ENCODE assay signal across 27 cellular contexts in the genomic region with DNA sequence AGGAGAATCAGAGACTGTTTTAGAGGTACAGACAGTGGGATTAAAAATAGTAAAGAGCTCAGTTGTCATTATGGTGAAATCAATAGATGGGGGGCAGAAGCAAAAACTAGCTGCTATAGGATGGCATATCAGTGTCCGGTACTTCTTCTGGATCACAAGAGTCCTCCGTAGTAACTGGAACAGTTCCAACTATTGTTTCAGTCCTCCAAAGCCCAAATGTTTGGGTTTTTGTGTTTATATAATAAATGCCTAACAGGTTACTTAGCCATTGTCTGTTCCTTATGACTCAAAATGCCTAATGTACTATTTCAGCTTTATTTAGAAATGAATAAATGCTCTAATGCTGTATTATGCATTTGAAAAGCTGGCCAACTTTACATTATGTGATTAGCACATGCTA.
"Had no signal": no experiment of that assay in that cellular context is flagged by ENCODE, and none has a peak within 500 bp of the region (broad histone marks: within the 10 kb centered on the region; RNA-seq: fewer than 3 reads in every experiment).

No MANE protein-coding gene starts in this region.

- H3K27me3 Mint-ChIP-seq: central memory CD8-positive, alpha-beta T cell; dendritic cell treated with granulocyte-macrophage colony-stimulating factor and Interleukin-4, amounts not matched to agents 40 ng/mL and 50 ng/mL, for 4 days; progenitor cell of endocrine pancreas; stimulated activated memory B cell treated with anti-CD40 and anti-IgM and Interleukin-4, amounts not matched to agents 10 μg/mL and 1 μg/mL and 100 μg/mL, for 72 hours; stimulated activated naive CD8-positive, alpha-beta T cell treated with anti-CD3 and anti-CD28 coated beads, Interleukin-15, amount 100 ng/mL, for 72 hours had no signal

- H3K36me3 ChIP-seq: esophagus muscularis mucosa, ovary, sigmoid colon, tibial artery, upper lobe of right lung had no signal

- H3K4me3 ChIP-seq: esophagus muscularis mucosa, ovary, sigmoid colon, tibial artery, upper lobe of right lung had no signal

- H3K4me1 ChIP-seq: esophagus muscularis mucosa, sigmoid colon, tibial artery, upper lobe of right lung had no signal

- H3K4me1 Mint-ChIP-seq: central memory CD8-positive, alpha-beta T cell; endodermal cell; stimulated activated memory B cell treated with anti-CD40 and anti-IgM and Interleukin-4, amounts not matched to agents 10 μg/mL and 1 μg/mL and 100 μg/mL, for 72 hours; stimulated activated naive CD8-positive, alpha-beta T cell treated with anti-CD3 and anti-CD28 coated beads, Interleukin-15, amount 100 ng/mL, for 72 hours had no signal

- DNase-seq: activated CD4-positive, alpha-beta T cell treated with anti-CD3 and anti-CD28 coated beads for 4 hours; activated CD4-positive, alpha-beta T cell treated with anti-CD3 and anti-CD28 coated beads, Interleukin-2, amount 50 U/mL, for 4 hours; activated gamma-delta T cell; activated naive CD4-positive, alpha-beta T cell treated with anti-CD3 and anti-CD28 coated beads, Interleukin-2, amount 50 U/mL, for 16 hours; amniotic stem cell; endodermal cell; islet precursor cell; left cardiac atrium; left ventricle myocardium superior; ovary; retina; sigmoid colon; small intestine; stimulated activated CD4-positive, alpha-beta T cell treated with anti-CD3 and anti-CD28 coated beads, Interleukin-4, amount 100 ng/mL, for 24 hours; stimulated activated naive CD8-positive, alpha-beta T cell treated with anti-CD3 and anti-CD28 coated beads, Interleukin-15, amount 100 ng/mL, for 72 hours; substantia nigra; T-helper 1 cell; tibial artery; upper lobe of right lung had no signal

- H3K27me3 ChIP-seq: esophagus muscularis mucosa, ovary, sigmoid colon, tibial artery, upper lobe of right lung had no signal

- ATAC-seq: left cardiac atrium; left ventricle myocardium superior; stimulated activated memory B cell treated with anti-CD40 and anti-IgM and Interleukin-4, amounts not matched to agents 10 μg/mL and 1 μg/mL and 100 μg/mL, for 72 hours; stimulated activated naive CD8-positive, alpha-beta T cell treated with anti-CD3 and anti-CD28 coated beads, Interleukin-15, amount 100 ng/mL, for 72 hours; upper lobe of right lung had no signal

- H3K9me3 Mint-ChIP-seq: stimulated activated naive CD8-positive, alpha-beta T cell treated with anti-CD3 and anti-CD28 coated beads, Interleukin-15, amount 100 ng/mL, for 72 hours; T-helper 2 cell treated with Interferon-gamma antibody and Interleukin-4, amounts not matched to agents 5 μg/mL and 100 μg/mL, for 36 hours had no signal

- H3K27ac Mint-ChIP-seq: dendritic cell treated with granulocyte-macrophage colony-stimulating factor and Interleukin-4, amounts not matched to agents 40 ng/mL and 50 ng/mL, for 4 days; endodermal cell; progenitor cell of endocrine pancreas; stimulated activated memory B cell treated with anti-CD40 and anti-IgM and Interleukin-4, amounts not matched to agents 10 μg/mL and 1 μg/mL and 100 μg/mL, for 72 hours; stimulated activated naive CD8-positive, alpha-beta T cell treated with anti-CD3 and anti-CD28 coated beads, Interleukin-15, amount 100 ng/mL, for 72 hours; T-helper 2 cell treated with Interferon-gamma antibody and Interleukin-4, amounts not matched to agents 5 μg/mL and 100 μg/mL, for 36 hours had no signal

- H3K36me3 Mint-ChIP-seq: stimulated activated memory B cell treated with anti-CD40 and anti-IgM and Interleukin-4, amounts not matched to agents 10 μg/mL and 1 μg/mL and 100 μg/mL, for 72 hours had no signal

- FAIRE-seq: astrocyte, small intestine had no signal

- H3K27ac ChIP-seq: esophagus muscularis mucosa, ovary, sigmoid colon, tibial artery, upper lobe of right lung, VCaP had no signal

- H3K9me3 ChIP-seq: esophagus muscularis mucosa, ovary, sigmoid colon, tibial artery, upper lobe of right lung had no signal

- H3K4me3 Mint-ChIP-seq: central memory CD8-positive, alpha-beta T cell; dendritic cell treated with granulocyte-macrophage colony-stimulating factor and Interleukin-4, amounts not matched to agents 40 ng/mL and 50 ng/mL, for 4 days; endodermal cell; stimulated activated memory B cell treated with anti-CD40 and anti-IgM and Interleukin-4, amounts not matched to agents 10 μg/mL and 1 μg/mL and 100 μg/mL, for 72 hours; stimulated activated naive CD8-positive, alpha-beta T cell treated with anti-CD3 and anti-CD28 coated beads, Interleukin-15, amount 100 ng/mL, for 72 hours; T-helper 2 cell treated with Interferon-gamma antibody and Interleukin-4, amounts not matched to agents 5 μg/mL and 100 μg/mL, for 36 hours had no signal
